In the genomic region with DNA sequence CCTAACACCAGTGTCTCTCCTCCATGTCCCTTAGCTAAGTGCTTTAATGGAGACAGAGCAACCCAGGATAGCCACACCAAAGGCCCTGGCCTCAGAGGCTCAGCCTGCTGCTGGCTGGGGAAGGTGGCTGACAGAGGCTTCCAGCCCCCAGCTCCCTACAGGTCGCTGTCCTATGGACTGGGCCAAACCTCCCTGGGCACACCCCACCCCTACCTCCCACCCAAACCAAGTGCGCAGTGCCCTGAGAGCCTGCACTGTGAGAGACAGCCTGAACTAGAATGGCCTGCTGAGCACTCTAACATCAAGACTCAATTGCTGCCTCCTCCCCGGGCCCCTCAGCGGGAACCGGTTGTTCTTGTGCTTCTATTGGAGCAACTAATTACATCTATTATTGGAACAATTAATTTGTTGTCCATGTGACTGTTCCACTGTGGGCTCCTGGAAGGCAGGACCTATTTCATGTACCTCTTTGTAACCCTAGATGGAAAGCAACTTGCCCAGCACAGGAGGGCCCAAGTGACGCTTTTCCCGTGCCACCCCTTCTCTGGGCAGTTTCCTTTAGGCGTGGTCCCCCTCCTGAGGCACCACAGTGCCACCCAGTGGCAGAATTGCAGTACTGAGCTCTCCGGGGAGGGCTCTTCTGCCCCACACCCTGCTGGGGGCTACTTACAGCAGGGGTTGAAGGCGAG, we compare ENCODE assay signal across 8 cellular contexts.
DNase-seq lines count a peak whose midpoint lies in the region; ATAC-seq and TF ChIP-seq lines count a peak whose summit lies in the region.

No MANE protein-coding gene starts in this region.

- H3K27me3 ChIP-seq in Peyer's patch, result no peaks in the 10 kb centered on the region

- no peaks in the 10 kb centered on the region for H3K36me3 ChIP-seq in Peyer's patch

- H3K27ac ChIP-seq in Peyer's patch, result peak overlapping the region in 1 of 4 donors; percentile 3

- TF ChIP-seq CTCF in Peyer's patch (IDR thresholded peaks at IDR 0.05), result peak; percentile 81 to 98 (median 93)

- no peaks in the 10 kb centered on the region for H3K4me1 ChIP-seq in Peyer's patch

- H3K27me3 Mint-ChIP-seq in activated T-helper 1 cell treated with anti-CD3 and anti-CD28 coated beads, Interleukin-12 subunit alpha, Interleukin-12 subunit beta, Interleukin-2, Interleukin-4 antibody, amounts not matched to agents 30 ng/mL and 10 ng/mL and 1 ng/mL, durations not matched to agents 14 hours and 24 hours and 36 hours (ENCODE audit: insufficient read depth), result no peaks in the 10 kb centered on the region

- no peaks in the 10 kb centered on the region for H3K9me3 ChIP-seq in Peyer's patch

- DNase-seq in Daoy (ENCODE audit: low read depth) (peak; percentile 62), Peyer's patch (peak; percentile 51 to 85 (median 76)), fibroblast of the conjunctiva (ENCODE audit: low read depth) (peak; percentile 34), occipital lobe (lab: John Stamatoyannopoulos, UW) (peak; percentile 56), superior temporal gyrus (ENCODE audit: extremely low spot score) (peak; percentile 92)
- peak; percentile 67 for DNase-seq in activated T-helper 1 cell treated with anti-CD3 and anti-CD28 coated beads, Interleukin-12 subunit alpha, Interleukin-12 subunit beta, Interleukin-2, Interleukin-4 antibody, amounts not matched to agents 30 ng/mL and 10 ng/mL and 1 ng/mL, durations not matched to agents 14 hours and 24 hours and 36 hours (ENCODE audit: low spot score)

- TF ChIP-seq EP300 in Ishikawa (IDR thresholded peaks at IDR 0.05; ENCODE audit: borderline replicate concordance), result no peak

- H3K36me3 Mint-ChIP-seq in activated T-helper 1 cell treated with anti-CD3 and anti-CD28 coated beads, Interleukin-12 subunit alpha, Interleukin-12 subunit beta, Interleukin-2, Interleukin-4 antibody, amounts not matched to agents 30 ng/mL and 10 ng/mL and 1 ng/mL, durations not matched to agents 14 hours and 24 hours and 36 hours (ENCODE audit: low read depth), result no peaks in the 10 kb centered on the region

- TF ChIP-seq RAD21 in Ishikawa (IDR thresholded peaks at IDR 0.05; ENCODE audit: low read depth), result peak; percentile 100

- H3K4me1 Mint-ChIP-seq in activated T-helper 1 cell treated with anti-CD3 and anti-CD28 coated beads, Interleukin-12 subunit alpha, Interleukin-12 subunit beta, Interleukin-2, Interleukin-4 antibody, amounts not matched to agents 30 ng/mL and 10 ng/mL and 1 ng/mL, durations not matched to agents 14 hours and 24 hours and 36 hours (ENCODE audit: low read depth), result no peaks in the 10 kb centered on the region

- H3K27ac Mint-ChIP-seq in activated T-helper 1 cell treated with anti-CD3 and anti-CD28 coated beads, Interleukin-12 subunit alpha, Interleukin-12 subunit beta, Interleukin-2, Interleukin-4 antibody, amounts not matched to agents 30 ng/mL and 10 ng/mL and 1 ng/mL, durations not matched to agents 14 hours and 24 hours and 36 hours, result no peak overlapping the region

- no peaks in the 10 kb centered on the region for H3K9me3 Mint-ChIP-seq in activated T-helper 1 cell treated with anti-CD3 and anti-CD28 coated beads, Interleukin-12 subunit alpha, Interleukin-12 subunit beta, Interleukin-2, Interleukin-4 antibody, amounts not matched to agents 30 ng/mL and 10 ng/mL and 1 ng/mL, durations not matched to agents 14 hours and 24 hours and 36 hours

- H3K4me3 Mint-ChIP-seq in activated T-helper 1 cell treated with anti-CD3 and anti-CD28 coated beads, Interleukin-12 subunit alpha, Interleukin-12 subunit beta, Interleukin-2, Interleukin-4 antibody, amounts not matched to agents 30 ng/mL and 10 ng/mL and 1 ng/mL, durations not matched to agents 14 hours and 24 hours and 36 hours, result no peak overlapping the region

- peak in 1 of 2 donors; percentile 7 for TF ChIP-seq POLR2A in Peyer's patch (IDR thresholded peaks at IDR 0.05)

- ATAC-seq in GM21576 (IDR thresholded peaks at IDR 0.05; ENCODE audit: unreplicated experiment), result peak; percentile 79

- H3K4me3 ChIP-seq in Peyer's patch, result no peak overlapping the region

- intact Hi-C loops in activated T-helper 1 cell treated with anti-CD3 and anti-CD28 coated beads, Interleukin-12 subunit alpha, Interleukin-12 subunit beta, Interleukin-2, Interleukin-4 antibody, amounts not matched to agents 30 ng/mL and 10 ng/mL and 1 ng/mL, durations not matched to agents 14 hours and 24 hours and 36 hours (cut with micrococcal nuclease), result loop anchor here (1.0 kb wide), 2 partner anchors 62 to 185 kb away; no protein-coding TSS in a partner anchor

TF ChIP-seq in Ishikawa, 13 proteins besides CTCF, POLR2A, EP300 and RAD21:
- TF ChIP-seq, protein P1, sequence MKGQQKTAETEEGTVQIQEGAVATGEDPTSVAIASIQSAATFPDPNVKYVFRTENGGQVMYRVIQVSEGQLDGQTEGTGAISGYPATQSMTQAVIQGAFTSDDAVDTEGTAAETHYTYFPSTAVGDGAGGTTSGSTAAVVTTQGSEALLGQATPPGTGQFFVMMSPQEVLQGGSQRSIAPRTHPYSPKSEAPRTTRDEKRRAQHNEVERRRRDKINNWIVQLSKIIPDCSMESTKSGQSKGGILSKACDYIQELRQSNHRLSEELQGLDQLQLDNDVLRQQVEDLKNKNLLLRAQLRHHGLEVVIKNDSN (IDR thresholded peaks at IDR 0.05), result no peak
- peak; percentile 74; the same call in 1 of the 2 replicates for TF ChIP-seq ZBTB7A (IDR thresholded peaks at IDR 0.05; ENCODE audit: low read depth)
- TF ChIP-seq EGR1 (IDR thresholded peaks at IDR 0.05), result no peak
- no peak for TF ChIP-seq FOXM1 (IDR thresholded peaks at IDR 0.05; ENCODE audit: borderline replicate concordance, low read depth)
- TF ChIP-seq, protein P2, sequence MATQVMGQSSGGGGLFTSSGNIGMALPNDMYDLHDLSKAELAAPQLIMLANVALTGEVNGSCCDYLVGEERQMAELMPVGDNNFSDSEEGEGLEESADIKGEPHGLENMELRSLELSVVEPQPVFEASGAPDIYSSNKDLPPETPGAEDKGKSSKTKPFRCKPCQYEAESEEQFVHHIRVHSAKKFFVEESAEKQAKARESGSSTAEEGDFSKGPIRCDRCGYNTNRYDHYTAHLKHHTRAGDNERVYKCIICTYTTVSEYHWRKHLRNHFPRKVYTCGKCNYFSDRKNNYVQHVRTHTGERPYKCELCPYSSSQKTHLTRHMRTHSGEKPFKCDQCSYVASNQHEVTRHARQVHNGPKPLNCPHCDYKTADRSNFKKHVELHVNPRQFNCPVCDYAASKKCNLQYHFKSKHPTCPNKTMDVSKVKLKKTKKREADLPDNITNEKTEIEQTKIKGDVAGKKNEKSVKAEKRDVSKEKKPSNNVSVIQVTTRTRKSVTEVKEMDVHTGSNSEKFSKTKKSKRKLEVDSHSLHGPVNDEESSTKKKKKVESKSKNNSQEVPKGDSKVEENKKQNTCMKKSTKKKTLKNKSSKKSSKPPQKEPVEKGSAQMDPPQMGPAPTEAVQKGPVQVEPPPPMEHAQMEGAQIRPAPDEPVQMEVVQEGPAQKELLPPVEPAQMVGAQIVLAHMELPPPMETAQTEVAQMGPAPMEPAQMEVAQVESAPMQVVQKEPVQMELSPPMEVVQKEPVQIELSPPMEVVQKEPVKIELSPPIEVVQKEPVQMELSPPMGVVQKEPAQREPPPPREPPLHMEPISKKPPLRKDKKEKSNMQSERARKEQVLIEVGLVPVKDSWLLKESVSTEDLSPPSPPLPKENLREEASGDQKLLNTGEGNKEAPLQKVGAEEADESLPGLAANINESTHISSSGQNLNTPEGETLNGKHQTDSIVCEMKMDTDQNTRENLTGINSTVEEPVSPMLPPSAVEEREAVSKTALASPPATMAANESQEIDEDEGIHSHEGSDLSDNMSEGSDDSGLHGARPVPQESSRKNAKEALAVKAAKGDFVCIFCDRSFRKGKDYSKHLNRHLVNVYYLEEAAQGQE (IDR thresholded peaks at IDR 0.05; ENCODE audit: low read depth), result no peak
- TF ChIP-seq YY1 (IDR thresholded peaks at IDR 0.05; ENCODE audit: low read depth), result no peak; the same call in 1 of the 2 replicates
- TF ChIP-seq NFIC (IDR thresholded peaks at IDR 0.05), result no peak
- peak; percentile 67; the same call in 1 of the 2 replicates for TF ChIP-seq TEAD4 (IDR thresholded peaks at IDR 0.05)
- TF ChIP-seq CREB1 (IDR thresholded peaks at IDR 0.05; ENCODE audit: low read depth), result no peak
- no peak; the same call in 1 of the 2 replicates for TF ChIP-seq TAF1 (IDR thresholded peaks at IDR 0.05; ENCODE audit: low read depth)
- TF ChIP-seq TCF12 (IDR thresholded peaks at IDR 0.05; ENCODE audit: low read depth), result peak; percentile 37; the same call in 1 of the 2 replicates
- TF ChIP-seq, protein P3, sequence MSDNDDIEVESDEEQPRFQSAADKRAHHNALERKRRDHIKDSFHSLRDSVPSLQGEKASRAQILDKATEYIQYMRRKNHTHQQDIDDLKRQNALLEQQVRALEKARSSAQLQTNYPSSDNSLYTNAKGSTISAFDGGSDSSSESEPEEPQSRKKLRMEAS (IDR thresholded peaks at IDR 0.05), result peak; percentile 45; the same call in 1 of the 2 replicates

Comparison
In these comparisons a context has a peak if more than half of its experiments do, and no peak if none do; other contexts are left out.
1. DNase-seq: peak in every context shown above with its lines; median percentile 92 in superior temporal gyrus; 76 in Peyer's patch; 67 in activated T-helper 1 cell treated with anti-CD3 and anti-CD28 coated beads, Interleukin-12 subunit alpha, Interleukin-12 subunit beta, Interleukin-2, Interleukin-4 antibody, amounts not matched to agents 30 ng/mL and 10 ng/mL and 1 ng/mL, durations not matched to agents 14 hours and 24 hours and 36 hours; 62 in Daoy; 56 in occipital lobe; 34 in fibroblast of the conjunctiva.